Comparison of ENCODE assay signal across 12 cellular contexts in genomic region chrX:23246001-23246400, GRCh38.
"Had no signal": no experiment of that assay in that cellular context is flagged by ENCODE, and none has a peak within 500 bp of the region (broad histone marks: within the 10 kb centered on the region; RNA-seq: fewer than 3 reads in every experiment).

No MANE protein-coding gene starts in this region.

- H3K27ac ChIP-seq: esophagus muscularis mucosa, gastrocnemius medialis, left ventricle myocardium inferior, ovary, thyroid gland, uterus had no signal

- H3K4me3 Mint-ChIP-seq: neural crest cell had no signal

- H3K4me1 Mint-ChIP-seq: neural crest cell had no signal

- H3K36me3 ChIP-seq: esophagus muscularis mucosa, gastrocnemius medialis, left ventricle myocardium inferior, ovary, thyroid gland, uterus had no signal

- ATAC-seq: gastrocnemius medialis had no signal

- H3K9me3 Mint-ChIP-seq: neural crest cell had no signal

- H3K4me1 ChIP-seq: gastrocnemius medialis, left ventricle myocardium inferior, thyroid gland, uterus had no signal

- H3K27me3 ChIP-seq: esophagus muscularis mucosa, gastrocnemius medialis, thyroid gland, uterus had no signal

- H3K9me3 ChIP-seq: esophagus muscularis mucosa, gastrocnemius medialis, left ventricle myocardium inferior, ovary, thyroid gland, uterus had no signal

- DNase-seq: activated naive CD4-positive, alpha-beta T cell treated with anti-CD3 and anti-CD28 coated beads, Interleukin-2, amount 50 U/mL, for 16 hours; activated T-cell treated with anti-CD3 and anti-CD28 coated beads, Interleukin-2, amount 50 U/mL, for 1 hour; gastrocnemius medialis; kidney; left ventricle myocardium inferior; ovary; stimulated activated CD4-positive, alpha-beta T cell treated with anti-CD3 and anti-CD28 coated beads, Interleukin-4, amount 100 ng/mL, for 1 hour; T-helper 2 cell; thyroid gland; uterus had no signal

- H3K4me3 ChIP-seq: esophagus muscularis mucosa, gastrocnemius medialis, left ventricle myocardium inferior, ovary, thyroid gland, uterus had no signal
